In the genomic region with DNA sequence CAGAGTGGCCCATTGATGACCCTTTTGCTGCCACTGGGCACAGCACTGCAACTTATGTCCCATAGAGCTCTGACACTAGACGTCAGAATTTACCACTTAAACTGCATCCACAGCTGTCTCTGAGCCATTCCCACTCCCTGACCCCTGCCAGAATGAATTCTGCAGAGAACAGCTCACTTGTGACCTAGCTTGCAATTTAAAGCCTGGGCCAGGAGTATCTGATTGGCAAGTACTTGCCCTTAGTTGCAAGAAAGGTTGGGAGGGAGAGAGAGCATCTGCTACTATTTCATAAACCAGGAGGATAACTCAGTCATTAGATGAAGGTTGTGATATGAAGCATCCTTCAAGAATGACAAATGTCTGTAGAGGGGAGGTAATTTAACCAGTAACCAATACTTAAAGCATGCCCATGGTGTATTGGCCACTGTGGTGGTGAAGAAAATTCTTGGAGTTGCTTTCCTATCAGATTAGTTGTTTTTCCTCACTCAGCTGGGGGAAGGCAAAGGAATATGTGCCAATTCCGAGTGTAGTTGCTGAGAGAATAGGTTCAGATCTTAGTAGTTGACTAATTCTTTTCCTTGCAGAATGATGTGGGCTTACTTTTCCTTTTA, we compare ENCODE assay signal across 1 cellular context.
TF ChIP-seq lines count a peak whose summit lies in the region.

No MANE protein-coding gene starts in this region.

TF ChIP-seq in IMR-90, 13 proteins besides CTCF, POLR2A, EP300 and RAD21 (continued from another document):
- TF ChIP-seq FOS (IDR thresholded peaks at IDR 0.05; ENCODE audit: low read depth, low read length) (no peak), RFX5 (IDR thresholded peaks at IDR 0.05; ENCODE audit: low read depth, low read length) (no peak), NFE2L2 (IDR thresholded peaks at IDR 0.05; ENCODE audit: low read depth, low read length) (no peak), MAZ (IDR thresholded peaks at IDR 0.05; ENCODE audit: borderline replicate concordance, low read depth, low read length) (no peak), CEBPB (IDR thresholded peaks at IDR 0.05; ENCODE audit: low read depth, low read length) (no peak), MAFK (IDR thresholded peaks at IDR 0.05; ENCODE audit: low read depth, low read length) (no peak), SMC3 (IDR thresholded peaks at IDR 0.05; ENCODE audit: low read depth, low read length) (no peak), BHLHE40 (IDR thresholded peaks at IDR 0.05; ENCODE audit: low read depth, low read length) (no peak)
- TF ChIP-seq, protein P1, sequence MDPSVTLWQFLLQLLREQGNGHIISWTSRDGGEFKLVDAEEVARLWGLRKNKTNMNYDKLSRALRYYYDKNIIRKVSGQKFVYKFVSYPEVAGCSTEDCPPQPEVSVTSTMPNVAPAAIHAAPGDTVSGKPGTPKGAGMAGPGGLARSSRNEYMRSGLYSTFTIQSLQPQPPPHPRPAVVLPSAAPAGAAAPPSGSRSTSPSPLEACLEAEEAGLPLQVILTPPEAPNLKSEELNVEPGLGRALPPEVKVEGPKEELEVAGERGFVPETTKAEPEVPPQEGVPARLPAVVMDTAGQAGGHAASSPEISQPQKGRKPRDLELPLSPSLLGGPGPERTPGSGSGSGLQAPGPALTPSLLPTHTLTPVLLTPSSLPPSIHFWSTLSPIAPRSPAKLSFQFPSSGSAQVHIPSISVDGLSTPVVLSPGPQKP (IDR thresholded peaks at IDR 0.05; ENCODE audit: borderline replicate concordance, low read depth, low read length) = no peak
TF ChIP-seq in IMR-90: peak in this region for 0.
